Comparison of ENCODE assay signal across 18 cellular contexts in the genomic region with DNA sequence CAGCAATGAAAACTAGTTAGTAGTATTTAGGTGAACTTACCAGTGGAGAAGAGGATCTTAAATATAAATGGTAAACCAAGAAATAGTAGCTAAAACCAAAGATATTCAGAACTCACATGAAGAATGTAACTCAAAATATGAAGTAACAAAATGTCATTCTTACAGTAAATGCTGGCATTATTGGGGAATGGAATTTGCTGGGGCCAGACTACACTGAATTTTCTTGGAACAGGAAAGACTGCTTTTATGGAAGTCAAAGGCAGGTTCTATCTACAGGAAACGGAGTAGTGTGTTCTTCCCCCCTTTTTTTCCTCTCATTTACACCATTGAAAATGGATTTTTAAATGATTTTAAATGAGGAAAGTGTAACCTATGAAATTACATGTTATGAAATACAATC.
DNase-seq lines count a peak whose midpoint lies in the region; ATAC-seq and TF ChIP-seq lines count a peak whose summit lies in the region.
"Had no signal": no experiment of that assay in that cellular context is flagged by ENCODE, and none has a peak within 500 bp of the region (broad histone marks: within the 10 kb centered on the region; RNA-seq: fewer than 3 reads in every experiment).

No MANE protein-coding gene starts in this region.

- H2BK12ac ChIP-seq in trophoblast cell (ENCODE audit: low read length): no peak overlapping the region

- intact Hi-C loops in natural killer cell (cut with micrococcal nuclease): no loop called here

- no peak for DNase-seq in natural killer cell
- DNase-seq in natural killer cell treated with Interleukin-12 subunit alpha and Interleukin-12 subunit beta and Interleukin-15 and Interleukin-18, amount 100 ng/mL, for 72 hours (ENCODE audit: low spot score): no peak
- DNase-seq in trophoblast cell: peak; percentile 58 to 90
- no peak for DNase-seq in foreskin fibroblast
- DNase-seq: 8988T; ACHN; AML-193; Caco-2; Calu3; CD4-positive, alpha-beta T cell; CD8-positive, alpha-beta T cell; DMS79 treated with DMSO at 0.1 percent for 48 hours; GF-D8 had no signal

- no peak overlapping the region for H3K4ac ChIP-seq in trophoblast cell (ENCODE audit: low read depth, low read length)

- H3K36me3 ChIP-seq in KOPT-K1 (ENCODE audit: insufficient read depth, low read length) (peaks cover 48% of the 10 kb centered on the region), trophoblast cell (ENCODE audit: control insufficient read depth in 1 of 2, insufficient read depth in 2 of 2, low read length in 2 of 2) (no peaks in the 10 kb centered on the region)
- H3K36me3 ChIP-seq: BLaER1 treated with 17β-estradiol and CSF1 and Interleukin-3, amounts not matched to agents 10 nM and 100 nM had no signal

- no peak overlapping the region for H3K14ac ChIP-seq in trophoblast cell (ENCODE audit: low read length)

- H3K9me3 ChIP-seq in KOPT-K1 (ENCODE audit: insufficient read depth, low read length, poor library complexity, severe bottlenecking): no peaks in the 10 kb centered on the region
- H3K9me3 ChIP-seq in trophoblast cell (ENCODE audit: insufficient read depth, low read depth, low read length): no peaks in the 10 kb centered on the region
- H3K9me3 ChIP-seq: BLaER1 treated with 17β-estradiol and CSF1 and Interleukin-3, amounts not matched to agents 10 nM and 100 nM had no signal

- H3K27me3 ChIP-seq in trophoblast cell (ENCODE audit: insufficient read depth, low read length): no peaks in the 10 kb centered on the region
- H3K27me3 ChIP-seq: BLaER1 treated with 17β-estradiol and CSF1 and Interleukin-3, amounts not matched to agents 10 nM and 100 nM had no signal

- H2AK5ac ChIP-seq in trophoblast cell (ENCODE audit: low read length): no peak overlapping the region

- no CpG with 5 or more reads among the region's 1 CpG for whole genome bisulfite sequencing in trophoblast cell (ENCODE audit: extremely low coverage, insufficient coverage, insufficient read length)

- H2BK5ac ChIP-seq in trophoblast cell (ENCODE audit: low read depth, low read length, poor library complexity): no peak overlapping the region

- H3K79me1 ChIP-seq in trophoblast cell (ENCODE audit: low read length): peaks cover 3% of the 10 kb centered on the region

- no peaks in the 10 kb centered on the region for H3K27me3 Mint-ChIP-seq in natural killer cell (ENCODE audit: low read depth in 2 of 2)
- no peaks in the 10 kb centered on the region for H3K27me3 Mint-ChIP-seq in natural killer cell treated with Interleukin-12 subunit alpha and Interleukin-12 subunit beta and Interleukin-15 and Interleukin-18, amount 100 ng/mL, for 72 hours
- H3K27me3 Mint-ChIP-seq: B cell; CD4-positive, alpha-beta T cell had no signal

- peak overlapping the region; percentile 98 for H3K27ac ChIP-seq in KOPT-K1 (ENCODE audit: low read depth, low read length, poor library complexity, severe bottlenecking)
- no peak overlapping the region for H3K27ac ChIP-seq in trophoblast cell (ENCODE audit: low read depth, low read length)
- H3K27ac ChIP-seq: BLaER1 treated with 17β-estradiol and CSF1 and Interleukin-3, amounts not matched to agents 10 nM and 100 nM; C4-2B had no signal

- no peak overlapping the region for H3K9ac ChIP-seq in trophoblast cell (ENCODE audit: low read length)
- H3K9ac ChIP-seq: BLaER1 treated with 17β-estradiol and CSF1 and Interleukin-3, amounts not matched to agents 10 nM and 100 nM had no signal

- no peak overlapping the region for H4K8ac ChIP-seq in trophoblast cell (ENCODE audit: low read depth, low read length)

- no peak overlapping the region for H3K4me2 ChIP-seq in trophoblast cell (ENCODE audit: low read length)
- H3K4me2 ChIP-seq: BLaER1 treated with 17β-estradiol and CSF1 and Interleukin-3, amounts not matched to agents 10 nM and 100 nM had no signal

- H2BK120ac ChIP-seq in trophoblast cell (ENCODE audit: insufficient read depth, low read length, poor library complexity): no peak overlapping the region

- no peak overlapping the region for H4K12ac ChIP-seq in trophoblast cell (ENCODE audit: low read depth, low read length)

- H3K4me3 Mint-ChIP-seq in natural killer cell: no peak overlapping the region
- no peak overlapping the region for H3K4me3 Mint-ChIP-seq in natural killer cell treated with Interleukin-12 subunit alpha and Interleukin-12 subunit beta and Interleukin-15 and Interleukin-18, amount 100 ng/mL, for 72 hours
- H3K4me3 Mint-ChIP-seq: B cell; CD4-positive, alpha-beta T cell; CD8-positive, alpha-beta T cell had no signal

- peaks cover 5 to 9% of the 10 kb centered on the region in 2 experiments for H3K4me1 ChIP-seq in trophoblast cell (ENCODE audit: control insufficient read depth in 1 of 2, insufficient read depth in 2 of 2, low read length in 2 of 2)

- peaks cover 52 to 60% of the 10 kb centered on the region in 2 donors for H3K4me1 Mint-ChIP-seq in natural killer cell
- H3K4me1 Mint-ChIP-seq in natural killer cell treated with Interleukin-12 subunit alpha and Interleukin-12 subunit beta and Interleukin-15 and Interleukin-18, amount 100 ng/mL, for 72 hours (ENCODE audit: low read depth in 2 of 2): peaks cover 50 to 51% of the 10 kb centered on the region in 2 donors

- H3K4me3 ChIP-seq in trophoblast cell (ENCODE audit: low read depth, low read length): no peak overlapping the region
- H3K4me3 ChIP-seq in foreskin fibroblast (ENCODE audit: low read depth in 1 of 2, low read length in 2 of 2): no peak overlapping the region
- H3K4me3 ChIP-seq: BLaER1 treated with 17β-estradiol and CSF1 and Interleukin-3, amounts not matched to agents 10 nM and 100 nM had no signal

- no peaks in the 10 kb centered on the region for H3K9me3 Mint-ChIP-seq in natural killer cell
- peaks cover 3% of the 10 kb centered on the region for H3K9me3 Mint-ChIP-seq in natural killer cell treated with Interleukin-12 subunit alpha and Interleukin-12 subunit beta and Interleukin-15 and Interleukin-18, amount 100 ng/mL, for 72 hours
- H3K9me3 Mint-ChIP-seq: CD4-positive, alpha-beta T cell; CD8-positive, alpha-beta T cell had no signal

- H3K36me3 Mint-ChIP-seq in natural killer cell: peaks cover 12% of the 10 kb centered on the region
- H3K36me3 Mint-ChIP-seq in natural killer cell treated with Interleukin-12 subunit alpha and Interleukin-12 subunit beta and Interleukin-15 and Interleukin-18, amount 100 ng/mL, for 72 hours: peaks cover 10% of the 10 kb centered on the region

- ATAC-seq in natural killer cell: no peak
- ATAC-seq in natural killer cell treated with Interleukin-12 subunit alpha and Interleukin-12 subunit beta and Interleukin-15 and Interleukin-18, amount 100 ng/mL, for 72 hours: no peak
- ATAC-seq in HG02840 (IDR thresholded peaks at IDR 0.05; ENCODE audit: low FRiP score, unreplicated experiment): no peak
- ATAC-seq: CD8-positive, alpha-beta T cell had no signal

- H3K23ac ChIP-seq in trophoblast cell (ENCODE audit: low read length): no peak overlapping the region

- no peaks in the 10 kb centered on the region for H3K79me2 ChIP-seq in trophoblast cell (ENCODE audit: control insufficient read depth, insufficient read depth, low read length, poor library complexity)

- H4K91ac ChIP-seq in trophoblast cell (ENCODE audit: low read depth, low read length): no peak overlapping the region

- H3K27ac Mint-ChIP-seq in natural killer cell: peak overlapping the region; percentile 89 to 92
- H3K27ac Mint-ChIP-seq in natural killer cell treated with Interleukin-12 subunit alpha and Interleukin-12 subunit beta and Interleukin-15 and Interleukin-18, amount 100 ng/mL, for 72 hours: peak overlapping the region in 1 of 2 donors; percentile 93
- H3K27ac Mint-ChIP-seq: B cell; CD4-positive, alpha-beta T cell; CD8-positive, alpha-beta T cell had no signal

- H2AFZ ChIP-seq in trophoblast cell (ENCODE audit: insufficient read depth, low read length, poor library complexity): no peak overlapping the region

- H3K18ac ChIP-seq in trophoblast cell (ENCODE audit: low read length): no peak overlapping the region

- no peak for TF ChIP-seq CTCF in natural killer cell (IDR thresholded peaks at IDR 0.05)
- TF ChIP-seq CTCF in foreskin fibroblast (IDR thresholded peaks at IDR 0.05; ENCODE audit: low read depth, low read length): no peak

Comparison
In these comparisons a context has a peak if more than half of its experiments do, and no peak if none do; other contexts are left out.
1. DNase-seq: peak in trophoblast cell (2 of 2); none in natural killer cell (single experiment), natural killer cell treated with Interleukin-12 subunit alpha and Interleukin-12 subunit beta and Interleukin-15 and Interleukin-18, amount 100 ng/mL, for 72 hours (single experiment) and foreskin fibroblast (0 of 2).